1 cellular context compared by ENCODE assay signal in genomic region chr19:15264061-15264932, GRCh38.
TF ChIP-seq lines count a peak whose summit lies in the region.

No MANE protein-coding gene starts in this region.

TF ChIP-seq in K562, 482 proteins besides CTCF, POLR2A, EP300 and RAD21 (continued from another document and continues in another):
- no peak for TF ChIP-seq NONO (IDR thresholded peaks at IDR 0.05; ENCODE audit: low read depth in 2 of 2, low read length in 1 of 2)
- no peak for TF ChIP-seq HNRNPK (IDR thresholded peaks at IDR 0.05; ENCODE audit: low read depth, low read length, poor library complexity, severe bottlenecking)
- no peak for TF ChIP-seq FOS (IDR thresholded peaks at IDR 0.05; ENCODE audit: extremely low read depth, insufficient read length)
- 0 out of 2 replicates have a peak, but pooled peaks have one; percentile 23 for TF ChIP-seq ATF7 (IDR thresholded peaks at IDR 0.05)
- no peak for TF ChIP-seq ZNF75A (CRISPR knock-in tag; IDR thresholded peaks at IDR 0.05)
- TF ChIP-seq MTA3 (IDR thresholded peaks at IDR 0.05; ENCODE audit: borderline replicate concordance) = no peak
- no peak for TF ChIP-seq ZNF583 (CRISPR knock-in tag; IDR thresholded peaks at IDR 0.05)
- TF ChIP-seq RFX7 (CRISPR knock-in tag; IDR thresholded peaks at IDR 0.05) = no peak
- no peak for TF ChIP-seq THAP7 (CRISPR knock-in tag; IDR thresholded peaks at IDR 0.05)
- no peak for TF ChIP-seq CGGBP1 (CRISPR knock-in tag; IDR thresholded peaks at IDR 0.05)
- no peak for TF ChIP-seq NUFIP1 (IDR thresholded peaks at IDR 0.05; ENCODE audit: partially characterized antibody)
- no peak for TF ChIP-seq CEBPG (CRISPR knock-in tag; IDR thresholded peaks at IDR 0.05)
- TF ChIP-seq CEBPG (tag; conservative IDR thresholded peaks at IDR 0.05 in 1 of 2, IDR thresholded peaks at IDR 0.05 in 1 of 2) = no peak
- no peak for TF ChIP-seq CSDE1 (IDR thresholded peaks at IDR 0.05)
- TF ChIP-seq FOXA3 (CRISPR knock-in tag; conservative IDR thresholded peaks at IDR 0.05 in 1 of 2, IDR thresholded peaks at IDR 0.05 in 1 of 2) = no peak
- no peak for TF ChIP-seq CBFA2T2 (conservative IDR thresholded peaks at IDR 0.05)
- no peak for TF ChIP-seq POLR2B (IDR thresholded peaks at IDR 0.05; ENCODE audit: low read depth, partially characterized antibody)
- 0 out of 2 replicates have a peak, but pooled peaks have one; percentile 20 for TF ChIP-seq POLR2G (IDR thresholded peaks at IDR 0.05; ENCODE audit: low read depth, low read length)
- TF ChIP-seq ETV5 (CRISPR knock-in tag; IDR thresholded peaks at IDR 0.05; ENCODE audit: low read depth) = no peak
- TF ChIP-seq TFE3 (CRISPR knock-in tag; IDR thresholded peaks at IDR 0.05) = no peak
- TF ChIP-seq E2F3 (CRISPR knock-in tag; IDR thresholded peaks at IDR 0.05) = peak; percentile 77
- no peak for TF ChIP-seq BRF2 (IDR thresholded peaks at IDR 0.05; ENCODE audit: borderline replicate concordance, insufficient read depth, insufficient read length)
- TF ChIP-seq PATZ1 (CRISPR knock-in tag; IDR thresholded peaks at IDR 0.05; ENCODE audit: borderline replicate concordance) = no peak
- 0 out of 2 replicates have a peak, but pooled peaks have one; percentile 34 for TF ChIP-seq ZFP91 (CRISPR knock-in tag; IDR thresholded peaks at IDR 0.05)
- no peak for TF ChIP-seq FOSL1 (tag; conservative IDR thresholded peaks at IDR 0.05)
- TF ChIP-seq ZNF79 (CRISPR knock-in tag; IDR thresholded peaks at IDR 0.05; ENCODE audit: low read depth) = no peak
- TF ChIP-seq ZNF217 (CRISPR knock-in tag; IDR thresholded peaks at IDR 0.05) = no peak
- TF ChIP-seq ZNF780A (CRISPR knock-in tag; IDR thresholded peaks at IDR 0.05) = no peak
- TF ChIP-seq NR2C1 (IDR thresholded peaks at IDR 0.05) = no peak
- TF ChIP-seq NR2C1 (tag; IDR thresholded peaks at IDR 0.05) = no peak
- peak; percentile 95 for TF ChIP-seq E2F8 (IDR thresholded peaks at IDR 0.05; ENCODE audit: low read depth, partially characterized antibody)
- no peak for TF ChIP-seq ZNF707 (CRISPR knock-in tag; conservative IDR thresholded peaks at IDR 0.05)
- TF ChIP-seq MGA (IDR thresholded peaks at IDR 0.05) = peak; percentile 26; the same call in 1 of the 2 replicates
- TF ChIP-seq RCOR1 (IDR thresholded peaks at IDR 0.05; ENCODE audit: borderline replicate concordance in 1 of 2, low read depth in 2 of 2, low read length in 2 of 2) = peak in 1 of 2 experiments; percentile 15; a peak in 1 of 4 replicates
